In genomic region chr9:21543187-21543586, GRCh38 we compare ENCODE assay signal across 20 cellular contexts.
DNase-seq lines count a peak whose midpoint lies in the region; FAIRE-seq and TF ChIP-seq lines count a peak whose summit lies in the region.
"Had no signal": no experiment of that assay in that cellular context is flagged by ENCODE, and none has a peak within 500 bp of the region (broad histone marks: within the 10 kb centered on the region; RNA-seq: fewer than 3 reads in every experiment).

No MANE protein-coding gene starts in this region.

- no peak for FAIRE-seq in small intestine (lab: Jason Lieb, UNC)
- FAIRE-seq: endometrium had no signal

- H3K36me3 ChIP-seq in adipocyte (ENCODE audit: control insufficient read depth, insufficient read depth, low read length, severe bottlenecking) (no peaks in the 10 kb centered on the region), hepatocyte (replicated peaks; ENCODE audit: insufficient read depth, low read depth) (no peaks in the 10 kb centered on the region), small intestine (ENCODE audit: control insufficient read depth in 2 of 2, insufficient read depth in 2 of 2, low read length in 2 of 2) (no peaks in the 10 kb centered on the region)
- H3K36me3 ChIP-seq: breast epithelium, spleen had no signal

- peak overlapping the region; percentile 57 for H3K4me2 ChIP-seq in hepatocyte
- H3K4me2 ChIP-seq: KMS-11 had no signal

- H3K27ac ChIP-seq in hepatocyte = peak overlapping the region; percentile 78
- H3K27ac ChIP-seq in small intestine (ENCODE audit: low read depth in 1 of 2, low read length in 1 of 2) = no peak overlapping the region
- H3K27ac ChIP-seq: breast epithelium, KMS-11, spleen had no signal

- DNase-seq in HT-29 (ENCODE audit: low spot score) (peak; percentile 56), adipocyte (ENCODE audit: low read depth) (no peak), hepatocyte (ENCODE audit: low spot score) (no peak), small intestine (peak; percentile 77), NCI-H1048 (lab: John Stamatoyannopoulos, UW) (no peak), NCI-H774 (lab: John Stamatoyannopoulos, UW) (no peak), NCI-H2029 treated with DMSO at 0.1 percent for 48 hours (lab: John Stamatoyannopoulos, UW) (no peak)
- DNase-seq: activated B cell treated with CpG ODN at 0.5 μM for 24 hours; activated CD4-positive, alpha-beta memory T cell treated with anti-CD3 and anti-CD28 coated beads for 36 hours; activated effector memory CD4-positive, alpha-beta T cell treated with anti-CD3 and anti-CD28 coated beads, Interleukin-2, amount 50 U/mL, for 16 hours; CD4-positive, alpha-beta memory T cell; DMS79; NCI-H1694; NCI-H526; spleen; stimulated activated CD4-positive, alpha-beta T cell treated with anti-CD3 and anti-CD28 coated beads, Interleukin-4, amount 100 ng/mL, for 4 hours; stimulated activated naive CD8-positive, alpha-beta T cell treated with anti-CD3 and anti-CD28 coated beads, Interleukin-15, Interleukin-2, amounts not matched to agents 100 U/mL and 50 U/mL, for 24 hours had no signal

- H3K4me3 ChIP-seq in adipocyte (ENCODE audit: low read length) = peak overlapping the region; percentile 19
- H3K4me3 ChIP-seq in hepatocyte = no peak overlapping the region
- H3K4me3 ChIP-seq in small intestine (ENCODE audit: low read depth in 1 of 2, low read length in 2 of 2) = no peak overlapping the region
- H3K4me3 ChIP-seq: breast epithelium, spleen had no signal

- peaks cover 11% of the 10 kb centered on the region for H3K4me1 ChIP-seq in adipocyte (ENCODE audit: control insufficient read depth, insufficient read depth, low read length)
- H3K4me1 ChIP-seq in hepatocyte (ENCODE audit: insufficient read depth) = no peaks in the 10 kb centered on the region
- no peaks in the 10 kb centered on the region for H3K4me1 ChIP-seq in small intestine (ENCODE audit: control insufficient read depth in 2 of 2, insufficient read depth in 1 of 2, low read depth in 1 of 2, low read length in 1 of 2)
- H3K4me1 ChIP-seq: breast epithelium, spleen had no signal

- H3K27me3 ChIP-seq in adipocyte (replicated peaks; ENCODE audit: control insufficient read depth, insufficient read depth, low read length) = no peaks in the 10 kb centered on the region
- H3K27me3 ChIP-seq in hepatocyte = no peaks in the 10 kb centered on the region
- H3K27me3 ChIP-seq in small intestine (ENCODE audit: control insufficient read depth in 2 of 2, insufficient read depth in 2 of 2, low read length in 2 of 2) = no peaks in the 10 kb centered on the region
- H3K27me3 ChIP-seq: breast epithelium had no signal

- peaks cover 14% of the 10 kb centered on the region for H3K79me2 ChIP-seq in hepatocyte

- 64% methylated on average over 4 of the region's 4 CpGs for WGBS in hepatocyte (ENCODE audit: low lambda C conversion rate, missing lambda C conversion rate)
- 17 to 59% (median 33%) methylated on average over 4 of the region's 4 CpGs for WGBS in small intestine, 3 donors

- H3K9ac ChIP-seq in adipocyte (ENCODE audit: low read length) = peak overlapping the region; percentile 54
- H3K9ac ChIP-seq: KMS-11 had no signal

- no peaks in the 10 kb centered on the region for H4K20me1 ChIP-seq in hepatocyte (ENCODE audit: insufficient read depth, poor library complexity, severe bottlenecking)

- no peaks in the 10 kb centered on the region for H3K9me2 ChIP-seq in hepatocyte (replicated peaks; ENCODE audit: insufficient read depth)

- TF ChIP-seq CTCF in hepatocyte (IDR thresholded peaks at IDR 0.05; ENCODE audit: poor library complexity) = no peak

- H3K9me3 ChIP-seq in adipocyte (ENCODE audit: control insufficient read depth, low read length) (no peaks in the 10 kb centered on the region), hepatocyte (ENCODE audit: low read depth) (no peaks in the 10 kb centered on the region), small intestine (ENCODE audit: control insufficient read depth, low read depth) (no peaks in the 10 kb centered on the region)
- H3K9me3 ChIP-seq: breast epithelium had no signal

- peak overlapping the region; percentile 11 for H2AFZ ChIP-seq in hepatocyte

Comparison
In these comparisons a context has a peak if more than half of its experiments do, and no peak if none do; other contexts are left out.
1. DNase-seq: peak in HT-29 (single experiment) and small intestine (single experiment); none in adipocyte (single experiment), hepatocyte (single experiment), NCI-H1048 (single experiment), NCI-H774 (single experiment) and NCI-H2029 treated with DMSO at 0.1 percent for 48 hours (single experiment).